8 cellular contexts compared by ENCODE assay signal in genomic region chr17:30117548-30118155, GRCh38. TPM values are rescaled to one million over a fixed set of nuclear protein-coding genes. Genes with fewer than 3 reads are reported as not detected.
DNase-seq lines count a peak whose midpoint lies in the region; ATAC-seq, FAIRE-seq and TF ChIP-seq lines count a peak whose summit lies in the region.

No MANE protein-coding gene starts in this region.

- H3K27ac ChIP-seq in PC-3 (ENCODE audit: low read length) (peak overlapping the region; percentile 85), esophagus (ENCODE audit: low read depth in 2 of 2, low read length in 1 of 2) (peak overlapping the region; percentile 97 to 99), pancreas (peak overlapping the region; percentile 89 to 95 (median 91))

- BruUV-seq in PC-3 (replicated peaks; lab: Mats Ljungman, UMichigan) = no TSS peak

- no peaks in the 10 kb centered on the region for H3K27me3 ChIP-seq in PC-3 (ENCODE audit: low read length)
- no peaks in the 10 kb centered on the region for H3K27me3 ChIP-seq in esophagus (ENCODE audit: control insufficient read depth in 1 of 2, insufficient read depth in 2 of 2, low read length in 2 of 2)
- H3K27me3 ChIP-seq in pancreas = no peaks in the 10 kb centered on the region

- peaks cover 3% of the 10 kb centered on the region for H3F3A ChIP-seq in PC-3 (ENCODE audit: low read length, unreplicated experiment)

- CTCF ChIA-PET in PC-3 (lab: Charles Lee) = no interaction called here

- DNase-seq in EL (peak; percentile 22), PC-3 (no peak), pancreas (no peak), SW 1271 (lab: John Stamatoyannopoulos, UW) (no peak), NCI-H146 treated with DMSO at 0.1 percent for 48 hours (lab: John Stamatoyannopoulos, UW; ENCODE audit: unreplicated experiment) (no peak)

- H3K4me1 ChIP-seq in PC-3 (ENCODE audit: insufficient read depth, low read length) (peaks cover 23% of the 10 kb centered on the region), esophagus (ENCODE audit: control insufficient read depth in 2 of 2, insufficient read depth in 2 of 2, low read length in 1 of 2) (no peaks in the 10 kb centered on the region), pancreas (peaks cover 0 to 25% (median 8%) of the 10 kb centered on the region in 3 donors)

- H3K4me3 ChIP-seq in PC-3 (ENCODE audit: low read length) (peak overlapping the region; percentile 89), esophagus (ENCODE audit: low read depth in 1 of 2, low read length in 2 of 2) (peak overlapping the region; percentile 64 to 96), pancreas (peak overlapping the region in 3 of 4 donors; percentile 54 to 67 (median 54))

- intact Hi-C loops in PC-3 (cut with micrococcal nuclease) = no loop called here
- intact Hi-C loops in pancreas (cut with DNase I) = no loop called here

- POLR2A ChIA-PET in PC-3 (lab: Charles Lee; ENCODE audit: unreplicated experiment) = no interaction called here

- peak overlapping the region; percentile 99 for H3K9ac ChIP-seq in PC-3 (ENCODE audit: low read length)

- no peak overlapping the region for H2AFZ ChIP-seq in PC-3 (ENCODE audit: low read length)

- H3K36me3 ChIP-seq in PC-3 (ENCODE audit: low read depth, low read length) (peaks cover 4% of the 10 kb centered on the region; the same call in 1 of the 2 replicates), esophagus (ENCODE audit: control insufficient read depth in 2 of 2, insufficient read depth in 2 of 2, low read length in 1 of 2) (no peaks in the 10 kb centered on the region), pancreas (peaks cover 0 to 5% (median 0%) of the 10 kb centered on the region in 3 donors)

- no peak for TF ChIP-seq CTCF in PC-3 (conservative IDR thresholded peaks at IDR 0.05; ENCODE audit: low read depth, low read length)
- TF ChIP-seq CTCF in pancreas (IDR thresholded peaks at IDR 0.05) = no peak

- no peaks in the 10 kb centered on the region for H4K20me1 ChIP-seq in PC-3 (ENCODE audit: low read length)

- 13 to 24% methylated on average over 7 of the region's 7 CpGs for WGBS in esophagus, 2 donors
- WGBS in pancreas, 2 donors = 16 to 24% methylated on average over 7 of the region's 7 CpGs

- H3K79me2 ChIP-seq in PC-3 (ENCODE audit: low read length) = peaks cover 52% of the 10 kb centered on the region

- ATAC-seq in PC-3 (no peak), pancreas (peak in 1 of 4 donors; percentile 1), HG02763 (IDR thresholded peaks at IDR 0.05; ENCODE audit: unreplicated experiment) (no peak), GM21825 (IDR thresholded peaks at IDR 0.05; ENCODE audit: unreplicated experiment) (no peak)

- H3K9me2 ChIP-seq in PC-3 (replicated peaks; ENCODE audit: low read length) = no peaks in the 10 kb centered on the region

- H3K9me3 ChIP-seq in PC-3 (ENCODE audit: low read length) (no peaks in the 10 kb centered on the region), esophagus (ENCODE audit: control insufficient read depth in 2 of 2, insufficient read depth in 1 of 2, low read depth in 1 of 2, low read length in 1 of 2) (no peaks in the 10 kb centered on the region), pancreas (no peaks in the 10 kb centered on the region)

- peak overlapping the region; percentile 94 for H3K4me2 ChIP-seq in PC-3 (ENCODE audit: low read length)

- FAIRE-seq in pancreas (lab: Jason Lieb, UNC) = no peak

RNA-seq across cellular contexts. Expression of gene NSRP1, which starts 1.0 kb away (rescaled TPM):
- total RNA-seq in PC-3 (2014; rRNA removed) (6.4 and 8.6 TPM in 2 replicates), pancreas (10 to 100 TPM; 13.8 to 18.2 (median 15.0) TPM)
- polyA plus RNA-seq in esophagus (10 to 100 TPM; 16.6 to 19.1 TPM), pancreas (10 to 100 TPM; 15.4 to 24.2 TPM)
